9 cellular contexts compared by ENCODE assay signal in the genomic region with DNA sequence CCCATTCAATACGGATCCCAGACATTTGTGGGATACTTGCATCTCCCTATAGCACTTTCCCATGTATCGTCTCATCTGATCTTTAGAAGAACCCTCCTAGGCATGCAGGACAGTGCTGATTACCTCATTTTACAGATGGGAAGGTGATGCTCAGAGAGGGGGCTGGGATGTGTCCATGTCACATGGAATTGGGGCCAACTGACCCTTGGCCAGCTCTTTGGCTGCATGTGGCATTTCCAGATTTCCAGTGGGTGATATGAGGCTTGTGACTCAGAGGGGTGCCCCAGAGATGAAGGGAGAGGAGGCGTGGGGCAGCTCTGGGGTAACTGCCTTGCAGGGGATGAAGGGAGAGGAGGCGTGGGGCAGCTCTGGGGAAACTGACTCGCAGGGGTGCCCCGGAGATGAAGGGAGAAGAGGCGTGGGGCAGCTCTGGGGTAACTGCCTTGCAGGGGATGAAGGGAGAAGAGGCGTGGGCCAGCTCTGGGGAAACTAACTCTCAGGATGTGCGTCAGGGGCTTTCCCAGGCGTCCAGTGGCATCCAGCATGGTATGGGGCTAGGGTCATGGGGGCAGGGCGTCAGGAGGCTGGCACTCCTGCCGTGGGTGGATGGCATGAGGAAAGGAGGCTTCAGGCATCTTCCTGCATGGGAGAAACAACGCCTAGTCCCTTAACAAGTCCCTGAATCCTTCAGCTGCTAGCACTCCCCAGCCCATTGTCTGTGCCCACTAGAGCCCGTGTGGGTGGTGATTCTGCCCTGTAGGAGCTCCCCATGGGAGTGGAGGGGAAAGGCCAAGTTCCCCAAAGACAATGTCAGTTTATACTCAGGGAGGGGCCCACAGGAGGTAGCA. TPM values are rescaled to one million over a fixed set of nuclear protein-coding genes. Genes with fewer than 3 reads are reported as not detected.
A peak's percentile ranks its signal among the peaks of the same experiment; 100 is the strongest.
DNase-seq lines count a peak whose midpoint lies in the region; TF ChIP-seq lines count a peak whose summit lies in the region.
"Had no signal": no experiment of that assay in that cellular context is flagged by ENCODE, and none has a peak within 500 bp of the region (broad histone marks: within the 10 kb centered on the region; RNA-seq: fewer than 3 reads in every experiment).

No MANE protein-coding gene starts in this region.

- H4K20me1 ChIP-seq in osteoblast (ENCODE audit: insufficient read depth, low read length): no peaks in the 10 kb centered on the region

- H3K4me3 ChIP-seq in CD4-positive, alpha-beta memory T cell (ENCODE audit: low read length in 2 of 2): peak overlapping the region; percentile 23 to 39
- H3K4me3 ChIP-seq in osteoblast (ENCODE audit: insufficient read depth, low read length) (no peak overlapping the region), vagina (no peak overlapping the region)

- TF ChIP-seq POLR2A in vagina (IDR thresholded peaks at IDR 0.05): no peak

- no peaks in the 10 kb centered on the region for H3K9me3 Mint-ChIP-seq in CD4-positive, alpha-beta memory T cell
- H3K9me3 Mint-ChIP-seq in IgD-negative memory B cell: no peaks in the 10 kb centered on the region

- no peaks in the 10 kb centered on the region for H3K36me3 Mint-ChIP-seq in CD4-positive, alpha-beta memory T cell
- H3K36me3 Mint-ChIP-seq in IgD-negative memory B cell: no peaks in the 10 kb centered on the region

- H3K27ac Mint-ChIP-seq in CD4-positive, alpha-beta memory T cell: peak overlapping the region; percentile 96 to 99 (median 96)
- peak overlapping the region in 1 of 3 donors; percentile 94 for H3K27ac Mint-ChIP-seq in IgD-negative memory B cell

- peaks cover 43% of the 10 kb centered on the region for H3K4me1 ChIP-seq in CD4-positive, alpha-beta memory T cell (ENCODE audit: insufficient read depth, low read length)
- H3K4me1 ChIP-seq in osteoblast (ENCODE audit: insufficient read depth, low read length) (peaks cover 43% of the 10 kb centered on the region), vagina (peaks cover 45% of the 10 kb centered on the region)

- H3K4me1 Mint-ChIP-seq in CD4-positive, alpha-beta memory T cell: peaks cover 19 to 31% (median 25%) of the 10 kb centered on the region in 4 donors
- peaks cover 9 to 10% (median 10%) of the 10 kb centered on the region in 3 donors for H3K4me1 Mint-ChIP-seq in IgD-negative memory B cell

- no peaks in the 10 kb centered on the region for H3K79me2 ChIP-seq in osteoblast (ENCODE audit: insufficient read depth, low read length)

- H3K27me3 Mint-ChIP-seq in CD4-positive, alpha-beta memory T cell: no peaks in the 10 kb centered on the region
- peaks cover 14% of the 10 kb centered on the region for H3K27me3 Mint-ChIP-seq in IgD-negative memory B cell

- H2AFZ ChIP-seq in osteoblast (ENCODE audit: low read length): peak overlapping the region; percentile 74

- CTCF ChIA-PET in CD4-positive, alpha-beta memory T cell (lab: Charles Lee; ENCODE audit: partially characterized antibody): interaction anchor here (0.9 to 5.1 kb wide), 10 partner anchors 11 to 187 kb away, joined by 3 to 61 read pairs (median 5); partner anchors contain the start of gene TBC1D22A

- no peaks in the 10 kb centered on the region for H3K27me3 ChIP-seq in CD4-positive, alpha-beta memory T cell (ENCODE audit: insufficient read depth, low read length)
- H3K27me3 ChIP-seq in osteoblast (ENCODE audit: insufficient read depth, low read length) (no peaks in the 10 kb centered on the region), vagina (no peaks in the 10 kb centered on the region)

- no peak for TF ChIP-seq CTCF in osteoblast (IDR thresholded peaks at IDR 0.05; ENCODE audit: extremely low read depth, low read depth, low read length)
- TF ChIP-seq CTCF in vagina (IDR thresholded peaks at IDR 0.05): no peak

- peak overlapping the region; percentile 56 for H3K27ac ChIP-seq in CD4-positive, alpha-beta memory T cell (ENCODE audit: low read depth, low read length)
- H3K27ac ChIP-seq in osteoblast (ENCODE audit: low read depth, low read length) (peak overlapping the region; percentile 63), vagina (no peak overlapping the region)

- no peaks in the 10 kb centered on the region for H3K9me3 ChIP-seq in CD4-positive, alpha-beta memory T cell (ENCODE audit: control insufficient read depth in 1 of 2, low read length in 2 of 2)
- H3K9me3 ChIP-seq in osteoblast (ENCODE audit: low read depth, low read length): no peaks in the 10 kb centered on the region
- H3K9me3 ChIP-seq in vagina: no peaks in the 10 kb centered on the region

- H3K36me3 ChIP-seq in CD4-positive, alpha-beta memory T cell (ENCODE audit: insufficient read depth, low read length): no peaks in the 10 kb centered on the region
- H3K36me3 ChIP-seq in osteoblast (ENCODE audit: insufficient read depth, low read length) (no peaks in the 10 kb centered on the region), vagina (no peaks in the 10 kb centered on the region)

- peak overlapping the region; percentile 64 for H3K4me2 ChIP-seq in osteoblast (ENCODE audit: insufficient read depth, low read length)

- POLR2A ChIA-PET in CD4-positive, alpha-beta memory T cell (lab: Charles Lee; ENCODE audit: partially characterized antibody): interaction anchor here (1.0 to 4.7 kb wide), 10 partner anchors 10 to 136 kb away, joined by 3 to 100 read pairs (median 10); partner anchors contain the start of genes CERK and TBC1D22A

- intact Hi-C loops in CD4-positive, alpha-beta memory T cell (cut with micrococcal nuclease): loop anchor here (1.0 kb wide), 1 partner anchor 12 kb away; the partner anchor contains the start of gene CERK
- intact Hi-C loops in posterior vena cava (cut with DNase I): no loop called here
- intact Hi-C loops in vagina (cut with DNase I): no loop called here

- peak overlapping the region; percentile 75 to 89 (median 82) for H3K4me3 Mint-ChIP-seq in CD4-positive, alpha-beta memory T cell
- peak overlapping the region in 3 of 4 donors; percentile 27 to 60 (median 59) for H3K4me3 Mint-ChIP-seq in IgD-negative memory B cell

- DNase-seq in CD4-positive, alpha-beta memory T cell: peak in 1 of 5 donors; percentile 54
- DNase-seq in dermis blood vessel endothelial cell: peak; percentile 46
- DNase-seq in osteoblast (ENCODE audit: insufficient read length, low spot score, missing footprints): peak; percentile 69
- DNase-seq in posterior vena cava (ENCODE audit: low spot score): no peak
- DNase-seq in vagina (ENCODE audit: extremely low spot score in 2 of 2): no peak
- no peak for DNase-seq in DMS79 treated with DMSO at 0.1 percent for 48 hours (lab: John Stamatoyannopoulos, UW)
- no peak for DNase-seq in NCI-H2196 treated with DMSO at 0.1 percent for 48 hours (lab: John Stamatoyannopoulos, UW; ENCODE audit: unreplicated experiment)
- DNase-seq: NCI-H1694 treated with DMSO at 0.1 percent for 48 hours had no signal

RNA-seq across cellular contexts. Expression of gene CERK, which starts 11.9 kb away (rescaled TPM):
- 100 to 1,000 TPM; 161 to 164 TPM for total RNA-seq in CD4-positive, alpha-beta memory T cell
- polyA plus RNA-seq in CD4-positive, alpha-beta memory T cell: 100 to 1,000 TPM in 1 of 2 donors, 10 to 100 TPM in 1; 91.2 to 111 TPM
- 11.7 TPM for polyA plus RNA-seq in IgD-negative memory B cell
- total RNA-seq in dermis blood vessel endothelial cell (87.8 and 106 TPM in 2 replicates), osteoblast (27.7 and 28.2 TPM in 2 replicates), posterior vena cava (10 to 100 TPM; 25.4 to 36.4 TPM), vagina (37.3 TPM)

RNA-seq across cellular contexts. Expression of gene TBC1D22A, which starts 12.5 kb away (rescaled TPM):
- total RNA-seq in CD4-positive, alpha-beta memory T cell: 10 to 100 TPM; 49.0 to 49.2 TPM
- 10 to 100 TPM; 20.6 to 24.4 TPM for polyA plus RNA-seq in CD4-positive, alpha-beta memory T cell
- polyA plus RNA-seq in IgD-negative memory B cell: 64.3 TPM
- total RNA-seq in dermis blood vessel endothelial cell (19.4 and 23.8 TPM in 2 replicates), osteoblast (17.7 and 18.9 TPM in 2 replicates), posterior vena cava (10 to 100 TPM; 19.3 to 21.7 TPM), vagina (38.3 TPM)

Comparison
In these comparisons a context has a peak if more than half of its experiments do, and no peak if none do; other contexts are left out.
1. DNase-seq: peak in dermis blood vessel endothelial cell (single experiment) and osteoblast (single experiment); none in posterior vena cava (single experiment), vagina (0 of 2), DMS79 treated with DMSO at 0.1 percent for 48 hours (single experiment) and NCI-H2196 treated with DMSO at 0.1 percent for 48 hours (single experiment).
2. H3K4me3 ChIP-seq: peak in CD4-positive, alpha-beta memory T cell (2 of 2); none in osteoblast (single experiment) and vagina (0 of 2).